ENCODE assay signal across 8 cellular contexts in genomic region chr17:28725166-28725659, GRCh38. TPM values are rescaled to one million over a fixed set of nuclear protein-coding genes. Genes with fewer than 3 reads are reported as not detected.
DNase-seq lines count a peak whose midpoint lies in the region; ATAC-seq and TF ChIP-seq lines count a peak whose summit lies in the region.

No MANE protein-coding gene starts in this region.

- H3K9me3 ChIP-seq in tibial artery = no peaks in the 10 kb centered on the region

- H3K36me3 ChIP-seq in tibial artery = peaks cover 36 to 38% (median 37%) of the 10 kb centered on the region in 3 donors

- H3K27ac ChIP-seq in angular gyrus (ENCODE audit: low read depth, low read length) (peak overlapping the region; percentile 88), tibial artery (peak overlapping the region; percentile 90 to 99)

- no peak for TF ChIP-seq CTCF in tibial artery (IDR thresholded peaks at IDR 0.05)
- no peak for TF ChIP-seq CTCF in GM10248 (IDR thresholded peaks at IDR 0.05; ENCODE audit: control extremely low read depth, extremely low read depth, low read depth, missing control alignments)

- no peaks in the 10 kb centered on the region for H3K27me3 ChIP-seq in tibial artery

- CTCF ChIA-PET in GM10248 (lab: Yijun Ruan, JAX) = interaction anchor here (1.4 to 7.0 kb wide), 5 partner anchors 22 to 228 kb away, joined by 6 to 472 read pairs (median 24); partner anchors contain the start of genes PHF12 and TRAF4

- intact Hi-C loops in Right ventricle myocardium superior (cut with DNase I) (loop anchor here (5.0 to 10.0 kb wide), 2 partner anchors 227 to 380 kb away; partner anchors contain the start of gene PHF12), cardiac septum (cut with DNase I) (loop anchor here (10.0 kb wide), 1 partner anchor 390 kb away; no protein-coding TSS in a partner anchor), tibial artery (cut with DNase I; ENCODE audit: low total_unique reads) (loop anchor here (5.0 kb wide), 1 partner anchor 172 kb away; the partner anchor contains the start of gene FLOT2)

- peak overlapping the region; percentile 65 to 91 for H3K4me3 ChIP-seq in tibial artery

- POLR2A ChIA-PET in GM10248 (lab: Yijun Ruan, JAX) = interaction anchor here (0.9 to 1.3 kb wide), 3 partner anchors 14 to 227 kb away, joined by 4 to 9 read pairs (median 5); partner anchors contain the start of genes PHF12, PROCA1 and TRAF4

- H3K4me1 ChIP-seq in tibial artery = peaks cover 4 to 61% (median 40%) of the 10 kb centered on the region in 4 donors

- DNase-seq in Right ventricle myocardium superior = peak; percentile 13
- no peak for DNase-seq in cardiac septum (ENCODE audit: low spot score)
- peak; percentile 85 for DNase-seq in NCI-H82 treated with DMSO at 0.1 percent for 48 hours (lab: John Stamatoyannopoulos, UW; ENCODE audit: unreplicated experiment)
- DNase-seq in kidney glomerular epithelial cell (lab: John Stamatoyannopoulos, UW) = peak; percentile 73
- DNase-seq in tibial artery = no peak
- DNase-seq in GM10248 (ENCODE audit: extremely low spot score) = no peak
- no peak for DNase-seq in stimulated activated naive CD4-positive, alpha-beta T cell treated with Interleukin-2 at 50 U/mL for 16 hours (lab: John Stamatoyannopoulos, UW)

- ATAC-seq in Right ventricle myocardium superior (ENCODE audit: poor library complexity) = no peak

RNA-seq across cellular contexts. Expression of gene TLCD1, which starts 0.8 kb away (rescaled TPM):
- total RNA-seq in Right ventricle myocardium superior = 1.9 TPM
- 2.4 TPM for total RNA-seq in cardiac septum

RNA-seq across cellular contexts. Expression of gene NEK8, which starts 3.4 kb away (rescaled TPM):
- total RNA-seq in Right ventricle myocardium superior = 0.30 TPM
- 0.78 TPM for total RNA-seq in cardiac septum

RNA-seq across cellular contexts. Expression of gene RPL23A, which starts 5.4 kb away (rescaled TPM):
- 858 TPM for total RNA-seq in Right ventricle myocardium superior
- 725 TPM for total RNA-seq in cardiac septum

RNA-seq across cellular contexts. Expression of gene RAB34, which starts 7.5 kb away (rescaled TPM):
- total RNA-seq in Right ventricle myocardium superior = 14.5 TPM
- total RNA-seq in cardiac septum = 15.3 TPM

RNA-seq across cellular contexts. Expression of gene PROCA1, which starts 13.5 kb away (rescaled TPM):
- total RNA-seq in Right ventricle myocardium superior (1.3 TPM), cardiac septum (2.0 TPM)

Comparison
In these comparisons a context has a peak if more than half of its experiments do, and no peak if none do; other contexts are left out.
1. DNase-seq: peak in Right ventricle myocardium superior (single experiment), NCI-H82 treated with DMSO at 0.1 percent for 48 hours (single experiment) and kidney glomerular epithelial cell (single experiment); none in cardiac septum (single experiment), tibial artery (0 of 2), GM10248 (single experiment) and stimulated activated naive CD4-positive, alpha-beta T cell treated with Interleukin-2 at 50 U/mL for 16 hours (single experiment).